ENCODE assay signal across 1 cellular context in the genomic region with DNA sequence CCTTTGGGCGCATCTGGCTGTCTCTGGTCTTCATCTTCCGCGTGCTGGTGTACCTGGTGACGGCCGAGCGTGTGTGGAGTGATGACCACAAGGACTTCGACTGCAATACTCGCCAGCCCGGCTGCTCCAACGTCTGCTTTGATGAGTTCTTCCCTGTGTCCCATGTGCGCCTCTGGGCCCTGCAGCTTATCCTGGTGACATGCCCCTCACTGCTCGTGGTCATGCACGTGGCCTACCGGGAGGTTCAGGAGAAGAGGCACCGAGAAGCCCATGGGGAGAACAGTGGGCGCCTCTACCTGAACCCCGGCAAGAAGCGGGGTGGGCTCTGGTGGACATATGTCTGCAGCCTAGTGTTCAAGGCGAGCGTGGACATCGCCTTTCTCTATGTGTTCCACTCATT.
TF ChIP-seq lines count a peak whose summit lies in the region.

No MANE protein-coding gene starts in this region.

TF ChIP-seq in HepG2, 621 proteins besides CTCF, POLR2A, EP300 and RAD21:
- TF ChIP-seq GATAD1 (CRISPR knock-in tag; IDR thresholded peaks at IDR 0.05) (no peak), ZNF839 (CRISPR knock-in tag; IDR thresholded peaks at IDR 0.05; ENCODE audit: borderline replicate concordance) (no peak), MIER3 (CRISPR knock-in tag; IDR thresholded peaks at IDR 0.05; ENCODE audit: borderline replicate concordance) (no peak), ZNF724P (CRISPR knock-in tag; IDR thresholded peaks at IDR 0.05; ENCODE audit: borderline replicate concordance) (no peak), ZMAT3 (CRISPR knock-in tag; conservative IDR thresholded peaks at IDR 0.05) (no peak)
- TF ChIP-seq, protein P1, sequence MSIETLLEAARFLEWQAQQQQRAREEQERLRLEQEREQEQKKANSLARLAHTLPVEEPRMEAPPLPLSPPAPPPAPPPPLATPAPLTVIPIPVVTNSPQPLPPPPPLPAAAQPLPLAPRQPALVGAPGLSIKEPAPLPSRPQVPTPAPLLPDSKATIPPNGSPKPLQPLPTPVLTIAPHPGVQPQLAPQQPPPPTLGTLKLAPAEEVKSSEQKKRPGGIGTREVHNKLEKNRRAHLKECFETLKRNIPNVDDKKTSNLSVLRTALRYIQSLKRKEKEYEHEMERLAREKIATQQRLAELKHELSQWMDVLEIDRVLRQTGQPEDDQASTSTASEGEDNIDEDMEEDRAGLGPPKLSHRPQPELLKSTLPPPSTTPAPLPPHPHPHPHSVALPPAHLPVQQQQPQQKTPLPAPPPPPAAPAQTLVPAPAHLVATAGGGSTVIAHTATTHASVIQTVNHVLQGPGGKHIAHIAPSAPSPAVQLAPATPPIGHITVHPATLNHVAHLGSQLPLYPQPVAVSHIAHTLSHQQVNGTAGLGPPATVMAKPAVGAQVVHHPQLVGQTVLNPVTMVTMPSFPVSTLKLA (IDR thresholded peaks at IDR 0.05) = 0 out of 2 replicates have a peak, but pooled peaks have one; percentile 22
